In genomic region chr5:16465544-16466432, GRCh38 we compare ENCODE assay signal across 1 cellular context.
TF ChIP-seq lines count a peak whose summit lies in the region.

A gene with protein sequence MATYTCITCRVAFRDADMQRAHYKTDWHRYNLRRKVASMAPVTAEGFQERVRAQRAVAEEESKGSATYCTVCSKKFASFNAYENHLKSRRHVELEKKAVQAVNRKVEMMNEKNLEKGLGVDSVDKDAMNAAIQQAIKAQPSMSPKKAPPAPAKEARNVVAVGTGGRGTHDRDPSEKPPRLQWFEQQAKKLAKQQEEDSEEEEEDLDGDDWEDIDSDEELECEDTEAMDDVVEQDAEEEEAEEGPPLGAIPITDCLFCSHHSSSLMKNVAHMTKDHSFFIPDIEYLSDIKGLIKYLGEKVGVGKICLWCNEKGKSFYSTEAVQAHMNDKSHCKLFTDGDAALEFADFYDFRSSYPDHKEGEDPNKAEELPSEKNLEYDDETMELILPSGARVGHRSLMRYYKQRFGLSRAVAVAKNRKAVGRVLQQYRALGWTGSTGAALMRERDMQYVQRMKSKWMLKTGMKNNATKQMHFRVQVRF (minus strand): TSS chr5:16465800. CDS start chr5:16465665, 135 bp downstream.

TF ChIP-seq in HepG2, 621 proteins besides CTCF, POLR2A, EP300 and RAD21 (continued from another document and continues in another):
- TF ChIP-seq, protein P1, sequence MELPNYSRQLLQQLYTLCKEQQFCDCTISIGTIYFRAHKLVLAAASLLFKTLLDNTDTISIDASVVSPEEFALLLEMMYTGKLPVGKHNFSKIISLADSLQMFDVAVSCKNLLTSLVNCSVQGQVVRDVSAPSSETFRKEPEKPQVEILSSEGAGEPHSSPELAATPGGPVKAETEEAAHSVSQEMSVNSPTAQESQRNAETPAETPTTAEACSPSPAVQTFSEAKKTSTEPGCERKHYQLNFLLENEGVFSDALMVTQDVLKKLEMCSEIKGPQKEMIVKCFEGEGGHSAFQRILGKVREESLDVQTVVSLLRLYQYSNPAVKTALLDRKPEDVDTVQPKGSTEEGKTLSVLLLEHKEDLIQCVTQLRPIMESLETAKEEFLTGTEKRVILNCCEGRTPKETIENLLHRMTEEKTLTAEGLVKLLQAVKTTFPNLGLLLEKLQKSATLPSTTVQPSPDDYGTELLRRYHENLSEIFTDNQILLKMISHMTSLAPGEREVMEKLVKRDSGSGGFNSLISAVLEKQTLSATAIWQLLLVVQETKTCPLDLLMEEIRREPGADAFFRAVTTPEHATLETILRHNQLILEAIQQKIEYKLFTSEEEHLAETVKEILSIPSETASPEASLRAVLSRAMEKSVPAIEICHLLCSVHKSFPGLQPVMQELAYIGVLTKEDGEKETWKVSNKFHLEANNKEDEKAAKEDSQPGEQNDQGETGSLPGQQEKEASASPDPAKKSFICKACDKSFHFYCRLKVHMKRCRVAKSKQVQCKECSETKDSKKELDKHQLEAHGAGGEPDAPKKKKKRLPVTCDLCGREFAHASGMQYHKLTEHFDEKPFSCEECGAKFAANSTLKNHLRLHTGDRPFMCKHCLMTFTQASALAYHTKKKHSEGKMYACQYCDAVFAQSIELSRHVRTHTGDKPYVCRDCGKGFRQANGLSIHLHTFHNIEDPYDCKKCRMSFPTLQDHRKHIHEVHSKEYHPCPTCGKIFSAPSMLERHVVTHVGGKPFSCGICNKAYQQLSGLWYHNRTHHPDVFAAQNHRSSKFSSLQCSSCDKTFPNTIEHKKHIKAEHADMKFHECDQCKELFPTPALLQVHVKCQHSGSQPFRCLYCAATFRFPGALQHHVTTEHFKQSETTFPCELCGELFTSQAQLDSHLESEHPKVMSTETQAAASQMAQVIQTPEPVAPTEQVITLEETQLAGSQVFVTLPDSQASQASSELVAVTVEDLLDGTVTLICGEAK (IDR thresholded peaks at IDR 0.05) = peak; percentile 87
- TF ChIP-seq, protein P1 (CRISPR knock-in tag; IDR thresholded peaks at IDR 0.05) = peak; percentile 85
- TF ChIP-seq ZNF143 (CRISPR knock-in tag; IDR thresholded peaks at IDR 0.05) = peak; percentile 63; the same call in 1 of the 2 replicates
- no peak for TF ChIP-seq ZNF451 (CRISPR knock-in tag; IDR thresholded peaks at IDR 0.05)
- TF ChIP-seq ARID4A (CRISPR knock-in tag; IDR thresholded peaks at IDR 0.05; ENCODE audit: borderline replicate concordance) = peak; percentile 98
- peak; percentile 67; the same call in 1 of the 2 replicates for TF ChIP-seq SIN3B (IDR thresholded peaks at IDR 0.05; ENCODE audit: low read length)
- peak; percentile 93 for TF ChIP-seq GABPA (IDR thresholded peaks at IDR 0.05; ENCODE audit: low read depth, low read length)
- TF ChIP-seq GABPA (CRISPR knock-in tag; IDR thresholded peaks at IDR 0.05; ENCODE audit: low read depth) = peak; percentile 98
- TF ChIP-seq ZNF343 (CRISPR knock-in tag; IDR thresholded peaks at IDR 0.05) = no peak
- TF ChIP-seq, protein P2, sequence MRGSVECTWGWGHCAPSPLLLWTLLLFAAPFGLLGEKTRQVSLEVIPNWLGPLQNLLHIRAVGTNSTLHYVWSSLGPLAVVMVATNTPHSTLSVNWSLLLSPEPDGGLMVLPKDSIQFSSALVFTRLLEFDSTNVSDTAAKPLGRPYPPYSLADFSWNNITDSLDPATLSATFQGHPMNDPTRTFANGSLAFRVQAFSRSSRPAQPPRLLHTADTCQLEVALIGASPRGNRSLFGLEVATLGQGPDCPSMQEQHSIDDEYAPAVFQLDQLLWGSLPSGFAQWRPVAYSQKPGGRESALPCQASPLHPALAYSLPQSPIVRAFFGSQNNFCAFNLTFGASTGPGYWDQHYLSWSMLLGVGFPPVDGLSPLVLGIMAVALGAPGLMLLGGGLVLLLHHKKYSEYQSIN (CRISPR knock-in tag; IDR thresholded peaks at IDR 0.05; ENCODE audit: borderline replicate concordance) = no peak
- TF ChIP-seq GPN1 (CRISPR knock-in tag; IDR thresholded peaks at IDR 0.05; ENCODE audit: borderline replicate concordance) = no peak; the same call in none of the 2 replicates
- no peak for TF ChIP-seq ZNF512 (CRISPR knock-in tag; IDR thresholded peaks at IDR 0.05)
- peak; percentile 47; the same call in 1 of the 2 replicates for TF ChIP-seq ZNF160 (CRISPR knock-in tag; IDR thresholded peaks at IDR 0.05)
- TF ChIP-seq ATF6 (CRISPR knock-in tag; conservative IDR thresholded peaks at IDR 0.05) = no peak; the same call in 1 of the 2 replicates
- TF ChIP-seq CCDC6 (CRISPR knock-in tag; IDR thresholded peaks at IDR 0.05) = peak; percentile 85
- 0 out of 2 replicates have a peak, but pooled peaks have one; percentile 54 for TF ChIP-seq ZNF761 (CRISPR knock-in tag; conservative IDR thresholded peaks at IDR 0.05)
- TF ChIP-seq AKAP8 (CRISPR knock-in tag; IDR thresholded peaks at IDR 0.05) = no peak
- peak; percentile 32; the same call in 1 of the 2 replicates for TF ChIP-seq CEBPG (CRISPR knock-in tag; IDR thresholded peaks at IDR 0.05)
- no peak for TF ChIP-seq ZNF841 (CRISPR knock-in tag; IDR thresholded peaks at IDR 0.05; ENCODE audit: borderline replicate concordance)
- TF ChIP-seq, protein P3, sequence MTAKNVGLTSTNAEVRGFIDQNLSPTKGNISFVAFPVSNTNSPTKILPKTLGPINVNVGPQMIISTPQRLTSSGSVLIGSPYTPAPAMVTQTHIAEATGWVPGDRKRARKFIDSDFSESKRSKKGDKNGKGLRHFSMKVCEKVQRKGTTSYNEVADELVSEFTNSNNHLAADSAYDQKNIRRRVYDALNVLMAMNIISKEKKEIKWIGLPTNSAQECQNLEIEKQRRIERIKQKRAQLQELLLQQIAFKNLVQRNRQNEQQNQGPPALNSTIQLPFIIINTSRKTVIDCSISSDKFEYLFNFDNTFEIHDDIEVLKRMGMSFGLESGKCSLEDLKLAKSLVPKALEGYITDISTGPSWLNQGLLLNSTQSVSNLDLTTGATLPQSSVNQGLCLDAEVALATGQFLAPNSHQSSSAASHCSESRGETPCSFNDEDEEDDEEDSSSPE (CRISPR knock-in tag; IDR thresholded peaks at IDR 0.05) = peak; percentile 39; the same call in 1 of the 2 replicates
- no peak for TF ChIP-seq ZNF652 (CRISPR knock-in tag; IDR thresholded peaks at IDR 0.05; ENCODE audit: borderline replicate concordance, low read depth)
- TF ChIP-seq ZNF562 (CRISPR knock-in tag; IDR thresholded peaks at IDR 0.05; ENCODE audit: borderline replicate concordance) = 0 out of 2 replicates have a peak, but pooled peaks have one; percentile 31
- TF ChIP-seq, protein P4, sequence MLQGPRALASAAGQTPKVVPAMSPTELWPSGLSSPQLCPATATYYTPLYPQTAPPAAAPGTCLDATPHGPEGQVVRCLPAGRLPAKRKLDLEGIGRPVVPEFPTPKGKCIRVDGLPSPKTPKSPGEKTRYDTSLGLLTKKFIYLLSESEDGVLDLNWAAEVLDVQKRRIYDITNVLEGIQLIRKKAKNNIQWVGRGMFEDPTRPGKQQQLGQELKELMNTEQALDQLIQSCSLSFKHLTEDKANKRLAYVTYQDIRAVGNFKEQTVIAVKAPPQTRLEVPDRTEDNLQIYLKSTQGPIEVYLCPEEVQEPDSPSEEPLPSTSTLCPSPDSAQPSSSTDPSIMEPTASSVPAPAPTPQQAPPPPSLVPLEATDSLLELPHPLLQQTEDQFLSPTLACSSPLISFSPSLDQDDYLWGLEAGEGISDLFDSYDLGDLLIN (CRISPR knock-in tag; IDR thresholded peaks at IDR 0.05; ENCODE audit: borderline replicate concordance) = peak; percentile 83; the same call in 1 of the 2 replicates
- TF ChIP-seq RARA (CRISPR knock-in tag; IDR thresholded peaks at IDR 0.05) = no peak
- no peak for TF ChIP-seq MAZ (IDR thresholded peaks at IDR 0.05; ENCODE audit: borderline replicate concordance, low read depth, low read length)
- peak; percentile 62; the same call in 1 of the 2 replicates for TF ChIP-seq MAZ (CRISPR knock-in tag; IDR thresholded peaks at IDR 0.05; ENCODE audit: low read depth)
- TF ChIP-seq PCBP1 (IDR thresholded peaks at IDR 0.05; ENCODE audit: borderline replicate concordance, low read depth, low read length) = no peak
- no peak for TF ChIP-seq HOXA9 (CRISPR knock-in tag; IDR thresholded peaks at IDR 0.05; ENCODE audit: borderline replicate concordance)
- no peak for TF ChIP-seq ZMAT5 (CRISPR knock-in tag; IDR thresholded peaks at IDR 0.05; ENCODE audit: borderline replicate concordance, low read depth)
- TF ChIP-seq KDM4B (CRISPR knock-in tag; IDR thresholded peaks at IDR 0.05) = peak; percentile 13; the same call in 1 of the 2 replicates
- peak; percentile 76; the same call in 1 of the 2 replicates for TF ChIP-seq ZNF709 (CRISPR knock-in tag; IDR thresholded peaks at IDR 0.05)
- TF ChIP-seq NR2F6 (IDR thresholded peaks at IDR 0.05) = no peak; the same call in 1 of the 2 replicates
- 0 out of 2 replicates have a peak, but pooled peaks have one; percentile 13 for TF ChIP-seq NR2F6 (CRISPR knock-in tag; IDR thresholded peaks at IDR 0.05)
- no peak for TF ChIP-seq ZSCAN25 (CRISPR knock-in tag; IDR thresholded peaks at IDR 0.05)
- no peak; the same call in 1 of the 2 replicates for TF ChIP-seq NFIC (IDR thresholded peaks at IDR 0.05; ENCODE audit: low read length)
